ENCODE assay signal across 8 cellular contexts in the genomic region with DNA sequence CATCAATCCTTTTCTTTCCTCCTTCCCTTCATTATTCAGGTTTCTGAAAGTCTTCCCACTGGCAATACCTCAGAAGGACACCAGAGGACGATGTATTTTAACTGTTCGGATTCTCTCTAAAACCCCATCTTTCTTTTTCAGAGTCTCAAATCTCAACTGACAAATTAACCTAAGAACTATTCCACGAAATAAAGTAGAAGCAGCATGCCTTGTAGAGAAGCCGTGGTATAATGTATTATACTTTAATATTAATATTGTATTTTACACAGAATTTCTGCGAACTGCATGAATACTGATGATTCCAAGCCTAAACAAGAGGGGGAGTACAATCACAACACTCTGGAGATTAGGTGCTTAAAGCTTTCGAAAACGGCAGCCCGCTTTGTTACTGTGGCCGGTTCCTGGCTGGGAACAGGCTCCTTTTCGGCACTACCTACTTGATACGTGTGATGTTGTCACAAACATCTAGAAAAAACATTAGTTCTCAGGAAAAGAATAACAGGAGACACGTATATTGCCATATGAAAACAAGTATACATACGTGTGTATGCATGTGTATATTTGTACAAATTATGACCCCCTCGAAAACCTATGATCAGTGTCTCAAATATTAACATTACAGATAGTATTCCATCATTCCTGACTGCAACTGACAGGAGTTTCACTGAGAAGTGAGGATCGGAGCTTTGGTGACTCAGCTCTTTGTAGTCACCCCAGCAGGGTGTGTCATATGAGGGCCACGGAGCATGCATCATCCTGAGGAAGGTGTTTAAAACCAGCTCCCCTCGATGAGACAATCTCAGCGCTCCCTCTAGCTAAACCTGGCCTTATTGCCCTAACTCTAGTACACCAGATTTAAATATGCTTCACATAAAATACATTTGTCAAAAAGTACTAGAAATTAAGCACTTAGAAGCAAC.
DNase-seq lines count a peak whose midpoint lies in the region; ATAC-seq and TF ChIP-seq lines count a peak whose summit lies in the region.

No MANE protein-coding gene starts in this region.

- POLR2A ChIA-PET in activated naive CD8-positive, alpha-beta T cell treated with anti-CD3 and anti-CD28 coated beads, Interleukin-2, amount 10 ng/mL, durations not matched to agents 7 days and 5 days (lab: Charles Lee), result no interaction called here

- H3K36me3 ChIP-seq in cardiac muscle cell (no peaks in the 10 kb centered on the region), psoas muscle (ENCODE audit: insufficient read depth in 1 of 2, low read depth in 1 of 2) (no peaks in the 10 kb centered on the region)

- WGBS in psoas muscle, 3 donors, result 5 to 6% (median 5%) methylated on average over 18 of the region's 18 CpGs

- ATAC-seq in HG03108 (IDR thresholded peaks at IDR 0.05; ENCODE audit: unreplicated experiment) (peak; percentile 67), psoas muscle (peak; percentile 89 to 97 (median 96))
- ATAC-seq in activated naive CD8-positive, alpha-beta T cell treated with anti-CD3 and anti-CD28 coated beads, Interleukin-2, amount 10 ng/mL, durations not matched to agents 7 days and 5 days (ENCODE audit: low read depth), result peak; percentile 60

- H3K27me3 Mint-ChIP-seq in activated naive CD8-positive, alpha-beta T cell treated with anti-CD3 and anti-CD28 coated beads, Interleukin-2, amount 10 ng/mL, durations not matched to agents 7 days and 5 days, result peaks cover 31% of the 10 kb centered on the region

- TF ChIP-seq CTCF in AG09309 (IDR thresholded peaks at IDR 0.05; ENCODE audit: control insufficient read depth, insufficient read depth, low read depth, low read length, missing control alignments), result peak; percentile 99
- TF ChIP-seq CTCF in GM12875 (IDR thresholded peaks at IDR 0.05; ENCODE audit: borderline replicate concordance, insufficient read depth, low read depth, low read length), result peak; percentile 44; the same call in 1 of the 2 replicates
- peak; percentile 99 for TF ChIP-seq CTCF in cardiac muscle cell (IDR thresholded peaks at IDR 0.05; ENCODE audit: low read depth, low read length)
- peak; percentile 95 for TF ChIP-seq CTCF in psoas muscle (IDR thresholded peaks at IDR 0.05)

- H3K27me3 ChIP-seq in cardiac muscle cell (peaks cover 10% of the 10 kb centered on the region), psoas muscle (ENCODE audit: insufficient read depth in 3 of 3, low read length in 2 of 3) (no peaks in the 10 kb centered on the region)

- peak overlapping the region; percentile 65 for H3K4me3 Mint-ChIP-seq in activated naive CD8-positive, alpha-beta T cell treated with anti-CD3 and anti-CD28 coated beads, Interleukin-2, amount 10 ng/mL, durations not matched to agents 7 days and 5 days

- H3K27ac ChIP-seq in cardiac muscle cell (no peak overlapping the region), psoas muscle (peak overlapping the region; percentile 63)

- no peaks in the 10 kb centered on the region for H3K4me1 ChIP-seq in cardiac muscle cell (ENCODE audit: low read depth)
- no peaks in the 10 kb centered on the region for H3K4me1 ChIP-seq in psoas muscle

- H3K9me3 ChIP-seq in cardiac muscle cell (ENCODE audit: low read depth) (no peaks in the 10 kb centered on the region), psoas muscle (no peaks in the 10 kb centered on the region)

- no peaks in the 10 kb centered on the region for H3K36me3 Mint-ChIP-seq in activated naive CD8-positive, alpha-beta T cell treated with anti-CD3 and anti-CD28 coated beads, Interleukin-2, amount 10 ng/mL, durations not matched to agents 7 days and 5 days

- H3K9me3 Mint-ChIP-seq in activated naive CD8-positive, alpha-beta T cell treated with anti-CD3 and anti-CD28 coated beads, Interleukin-2, amount 10 ng/mL, durations not matched to agents 7 days and 5 days, result no peaks in the 10 kb centered on the region

- no peak overlapping the region for H3K27ac Mint-ChIP-seq in activated naive CD8-positive, alpha-beta T cell treated with anti-CD3 and anti-CD28 coated beads, Interleukin-2, amount 10 ng/mL, durations not matched to agents 7 days and 5 days

- DNase-seq in AG09309 (ENCODE audit: low read depth), result no peak
- peak; percentile 88 for DNase-seq in NCI-H460 (ENCODE audit: extremely low read depth, low read depth)
- DNase-seq in activated naive CD8-positive, alpha-beta T cell treated with anti-CD3 and anti-CD28 coated beads, Interleukin-2, amount 10 ng/mL, durations not matched to agents 7 days and 5 days, result no peak
- DNase-seq in cardiac muscle cell (ENCODE audit: low read depth in 1 of 2, low spot score in 1 of 2), result peak; percentile 65 to 80
- DNase-seq in psoas muscle, result peak; percentile 16 to 52
- DNase-seq in UCSD-AML1 (lab: John Stamatoyannopoulos, UW; ENCODE audit: unreplicated experiment), result no peak

- intact Hi-C loops in psoas muscle (cut with DNase I), result loop anchor here (5.0 to 10.0 kb wide), 2 partner anchors 526 to 528 kb away; no protein-coding TSS in a partner anchor

- H3K4me3 ChIP-seq in AG09309 (ENCODE audit: control insufficient read depth, low read depth, low read length), result peak overlapping the region; percentile 9
- no peak overlapping the region for H3K4me3 ChIP-seq in GM12875 (ENCODE audit: low read depth, low read length)
- peak overlapping the region; percentile 16 for H3K4me3 ChIP-seq in cardiac muscle cell
- peak overlapping the region; percentile 69 for H3K4me3 ChIP-seq in psoas muscle

- peaks cover 6% of the 10 kb centered on the region for H3K4me1 Mint-ChIP-seq in activated naive CD8-positive, alpha-beta T cell treated with anti-CD3 and anti-CD28 coated beads, Interleukin-2, amount 10 ng/mL, durations not matched to agents 7 days and 5 days

Comparison
In these comparisons a context has a peak if more than half of its experiments do, and no peak if none do; other contexts are left out.
1. DNase-seq: peak in NCI-H460 (single experiment), cardiac muscle cell (2 of 2) and psoas muscle (2 of 2); none in AG09309 (single experiment), activated naive CD8-positive, alpha-beta T cell treated with anti-CD3 and anti-CD28 coated beads, Interleukin-2, amount 10 ng/mL, durations not matched to agents 7 days and 5 days (single experiment) and UCSD-AML1 (single experiment).
2. CTCF ChIP-seq: peak in every context shown above with its lines; median percentile 99 in AG09309; 99 in cardiac muscle cell; 95 in psoas muscle; 44 in GM12875.
3. Peak in every context shown above with its lines, with median percentiles within 50 percentile points of each other: ATAC-seq.